Comparison of ENCODE assay signal across 9 cellular contexts in genomic region chr7:143737037-143737819, GRCh38. TPM values are rescaled to one million over a fixed set of nuclear protein-coding genes. Genes with fewer than 3 reads are reported as not detected.
DNase-seq lines count a peak whose midpoint lies in the region; ATAC-seq and TF ChIP-seq lines count a peak whose summit lies in the region.
"Not testable (repeated sequence)": the region's sequence is repeated elsewhere in the genome, so short reads cannot be mapped to it uniquely, and the experiment has no call there.
"Had no signal": no experiment of that assay in that cellular context is flagged by ENCODE, and none has a peak within 500 bp of the region (broad histone marks: within the 10 kb centered on the region; RNA-seq: fewer than 3 reads in every experiment).

No MANE protein-coding gene starts in this region.

- not testable (repeated sequence) for H4K20me1 ChIP-seq in DOHH2 (ENCODE audit: control insufficient read depth, insufficient read depth, low read depth, low read length); fibroblast of lung (ENCODE audit: control insufficient read depth, extremely low read depth, insufficient read depth, low read length)

- not testable (repeated sequence) for H3K4me1 Mint-ChIP-seq in activated CD8-positive, alpha-beta T cell treated with anti-CD3 and anti-CD28 coated beads, Interleukin-2, amount 10 ng/mL, durations not matched to agents 7 days and 5 days (ENCODE audit: low read depth); memory B cell

- not testable (repeated sequence) for H3K27me3 ChIP-seq in DOHH2 (ENCODE audit: control insufficient read depth, low read length); fibroblast of lung (ENCODE audit: control insufficient read depth, insufficient read depth, low read length); transverse colon

- H3K4me3 Mint-ChIP-seq in activated CD8-positive, alpha-beta T cell treated with anti-CD3 and anti-CD28 coated beads, Interleukin-2, amount 10 ng/mL, durations not matched to agents 7 days and 5 days; memory B cell: not testable (repeated sequence)

- POLR2A ChIA-PET in activated CD8-positive, alpha-beta T cell treated with anti-CD3 and anti-CD28 coated beads, Interleukin-2, amount 10 ng/mL, durations not matched to agents 7 days and 5 days (lab: Charles Lee), result not testable (repeated sequence)

- not testable (repeated sequence) for H3K9ac ChIP-seq in fibroblast of lung (ENCODE audit: insufficient read depth, low read length)

- ATAC-seq in GM21381 (IDR thresholded peaks at IDR 0.05; ENCODE audit: unreplicated experiment), result peak; percentile 66
- peak; percentile 72 for ATAC-seq in HG03469 (IDR thresholded peaks at IDR 0.05; ENCODE audit: unreplicated experiment)
- peak; percentile 90 for ATAC-seq in activated CD8-positive, alpha-beta T cell treated with anti-CD3 and anti-CD28 coated beads, Interleukin-2, amount 10 ng/mL, durations not matched to agents 7 days and 5 days
- ATAC-seq in memory B cell (ENCODE audit: low read depth), result peak; percentile 75

- H3K9me3 Mint-ChIP-seq in activated CD8-positive, alpha-beta T cell treated with anti-CD3 and anti-CD28 coated beads, Interleukin-2, amount 10 ng/mL, durations not matched to agents 7 days and 5 days (ENCODE audit: insufficient read depth); memory B cell: not testable (repeated sequence)

- not testable (repeated sequence) for H3K4me1 ChIP-seq in DOHH2 (ENCODE audit: control insufficient read depth, low read length); fibroblast of lung (ENCODE audit: control insufficient read depth, extremely low read depth, insufficient read depth, low read length); transverse colon

- peak; percentile 74 for DNase-seq in NCI-H460 (ENCODE audit: extremely low read depth, low read depth)
- not testable (repeated sequence) for DNase-seq in activated CD8-positive, alpha-beta T cell treated with anti-CD3 and anti-CD28 coated beads, Interleukin-2, amount 10 ng/mL, durations not matched to agents 7 days and 5 days; memory B cell (ENCODE audit: low spot score in 2 of 2); transverse colon
- DNase-seq in fibroblast of lung (ENCODE audit: low read depth in 2 of 2), result peak; percentile 37 to 77

- H3K27ac Mint-ChIP-seq in activated CD8-positive, alpha-beta T cell treated with anti-CD3 and anti-CD28 coated beads, Interleukin-2, amount 10 ng/mL, durations not matched to agents 7 days and 5 days; memory B cell: not testable (repeated sequence)

- CTCF ChIA-PET in activated CD8-positive, alpha-beta T cell treated with anti-CD3 and anti-CD28 coated beads, Interleukin-2, amount 10 ng/mL, durations not matched to agents 7 days and 5 days (lab: Charles Lee), result interaction anchor here (0.6 to 2.2 kb wide), 9 partner anchors 156 to 497 kb away, joined by 3 to 24 read pairs (median 4); partner anchors contain the start of gene TCAF1

- H3K79me2 ChIP-seq in DOHH2 (ENCODE audit: control insufficient read depth, low read length); fibroblast of lung (ENCODE audit: control insufficient read depth, insufficient read depth, low read length): not testable (repeated sequence)

- 9 to 18% methylated on average over 5 of the region's 5 CpGs for WGBS in transverse colon (ENCODE audit: low coverage in 1 of 2), 2 donors

- not testable (repeated sequence) for H3K9me3 ChIP-seq in DOHH2 (ENCODE audit: control insufficient read depth, insufficient read depth, low read length); fibroblast of lung (ENCODE audit: control insufficient read depth, insufficient read depth, low read depth, low read length); transverse colon

- TF ChIP-seq POLR2A in transverse colon (IDR thresholded peaks at IDR 0.05), result not testable (repeated sequence)

- not testable (repeated sequence) for H3F3A ChIP-seq in DOHH2 (ENCODE audit: control insufficient read depth, insufficient read depth)

- intact Hi-C loops in transverse colon (cut with DNase I; ENCODE audit: low total_unique reads), result not testable (repeated sequence)

- not testable (repeated sequence) for H3K36me3 ChIP-seq in DOHH2 (ENCODE audit: control insufficient read depth, low read length); fibroblast of lung (ENCODE audit: control insufficient read depth, insufficient read depth, low read length); transverse colon

- H3K9me2 ChIP-seq in DOHH2 (replicated peaks; ENCODE audit: control insufficient read depth, low read length), result not testable (repeated sequence)

- H3K27ac ChIP-seq in DOHH2 (ENCODE audit: low read depth, low read length); fibroblast of lung (ENCODE audit: insufficient read depth, low read length); transverse colon: not testable (repeated sequence)

- H3K4me3 ChIP-seq in DOHH2 (ENCODE audit: low read length); fibroblast of lung (replicated peaks in 1 of 4; ENCODE audit: control extremely low read depth in 1 of 4, insufficient read depth in 1 of 4, low read depth in 3 of 4, low read length in 4 of 4); transverse colon: not testable (repeated sequence)

- in situ Hi-C loops in transverse colon (cut with MboI; ENCODE audit: low pct_ligation_motif_present in 1 of 4, low pct_unique_long_range_greater_than_20kb in 1 of 4, low sequenced_read_pairs in 3 of 4), result not testable (repeated sequence)

- peak; percentile 42 for TF ChIP-seq CTCF in DOHH2 (IDR thresholded peaks at IDR 0.05; ENCODE audit: low read depth, low read length, poor library complexity, severe bottlenecking)
- TF ChIP-seq CTCF in fibroblast of lung (conservative IDR thresholded peaks at IDR 0.05 in 1 of 2, IDR thresholded peaks at IDR 0.05 in 1 of 2; ENCODE audit: low read depth in 1 of 2, low read length in 2 of 2), result peak; percentile 67 to 74
- TF ChIP-seq CTCF in transverse colon (IDR thresholded peaks at IDR 0.05), result peak; percentile 41 to 74 (median 53)

- H3K27me3 Mint-ChIP-seq in activated CD8-positive, alpha-beta T cell treated with anti-CD3 and anti-CD28 coated beads, Interleukin-2, amount 10 ng/mL, durations not matched to agents 7 days and 5 days (ENCODE audit: low read depth); memory B cell: not testable (repeated sequence)

- not testable (repeated sequence) for TF ChIP-seq EP300 in transverse colon (IDR thresholded peaks at IDR 0.05; ENCODE audit: low read depth)

- H2AFZ ChIP-seq in fibroblast of lung (ENCODE audit: low read length), result not testable (repeated sequence)

- H3K4me2 ChIP-seq in DOHH2 (ENCODE audit: low read length); fibroblast of lung (ENCODE audit: extremely low read depth, insufficient read depth, low read length): not testable (repeated sequence)

- not testable (repeated sequence) for H3K36me3 Mint-ChIP-seq in activated CD8-positive, alpha-beta T cell treated with anti-CD3 and anti-CD28 coated beads, Interleukin-2, amount 10 ng/mL, durations not matched to agents 7 days and 5 days (ENCODE audit: low read depth); memory B cell

RNA-seq across cellular contexts. Expression of gene CTAGE6, which starts 20.3 kb away (rescaled TPM):
- 0.64 and 0.95 TPM in 2 replicates for total RNA-seq in NCI-H460 (2014; rRNA removed; shearing (Covaris generic))
- polyA plus RNA-seq in NCI-H460 (2014; cell fraction: nucleus; rRNA removed), result 0.97 and 1.9 TPM in 2 replicates
- 1 to 10 TPM in 1 of 2 experiments, under 1 TPM in 1; 0.44 to 1.2 TPM for total RNA-seq in activated CD8-positive, alpha-beta T cell treated with anti-CD3 and anti-CD28 coated beads, Interleukin-2, amount 10 ng/mL, durations not matched to agents 7 days and 5 days
- 0.17 and 0.26 TPM in 2 replicates for total RNA-seq in fibroblast of lung
- not detected in 2 replicates for polyA plus RNA-seq in fibroblast of lung
- polyA plus RNA-seq in fibroblast of lung (2012), result not detected in 2 replicates
- polyA minus RNA-seq in fibroblast of lung (ENCODE audit: low replicate concordance), result not detected in 2 replicates
- total RNA-seq in transverse colon, result 1 to 10 TPM in 2 of 4 donors, not detected in 2; 1.5 to 1.9 TPM
- total RNA-seq: SJCRH30 had no signal
